ENCODE assay signal across 10 cellular contexts in genomic region chr1:101653482-101653946, GRCh38.
DNase-seq lines count a peak whose midpoint lies in the region; ATAC-seq and TF ChIP-seq lines count a peak whose summit lies in the region.
"Had no signal": no experiment of that assay in that cellular context is flagged by ENCODE, and none has a peak within 500 bp of the region (broad histone marks: within the 10 kb centered on the region; RNA-seq: fewer than 3 reads in every experiment).

No MANE protein-coding gene starts in this region.

- intact Hi-C loops in CD14-positive monocyte (cut with micrococcal nuclease) = no loop called here

- TF ChIP-seq CTCF in CD14-positive monocyte (IDR thresholded peaks at IDR 0.05) = no peak

- no peaks in the 10 kb centered on the region for H3K4me1 Mint-ChIP-seq in CD14-positive monocyte

- no peak overlapping the region for H3K4me3 Mint-ChIP-seq in CD14-positive monocyte

- H3K9ac ChIP-seq in HUES64 (ENCODE audit: low read depth, low read length) (peak overlapping the region; percentile 42), adipocyte (ENCODE audit: low read length) (no peak overlapping the region)

- H3K4me1 ChIP-seq in HUES64 (ENCODE audit: insufficient read depth, low read length) (peaks cover 23% of the 10 kb centered on the region), adipocyte (ENCODE audit: control insufficient read depth, insufficient read depth, low read length) (no peaks in the 10 kb centered on the region)

- H3K27me3 ChIP-seq in HUES64 (ENCODE audit: insufficient read depth, low read length) (no peaks in the 10 kb centered on the region), adipocyte (replicated peaks; ENCODE audit: control insufficient read depth, insufficient read depth, low read length) (no peaks in the 10 kb centered on the region)

- peaks cover 0 to 2% (median 2%) of the 10 kb centered on the region in 3 donors for H3K27me3 Mint-ChIP-seq in CD14-positive monocyte (ENCODE audit: low read depth in 3 of 3)

- H3K36me3 ChIP-seq in HUES64 (ENCODE audit: insufficient read depth, low read length) (no peaks in the 10 kb centered on the region), adipocyte (ENCODE audit: control insufficient read depth, insufficient read depth, low read length, severe bottlenecking) (no peaks in the 10 kb centered on the region)

- H3K36me3 Mint-ChIP-seq in CD14-positive monocyte = no peaks in the 10 kb centered on the region

- no peak overlapping the region; the same call in 1 of the 2 replicates for H3K4me3 ChIP-seq in HUES64 (ENCODE audit: low read length)
- H3K4me3 ChIP-seq in adipocyte (ENCODE audit: low read length) = no peak overlapping the region

- H3K9me3 ChIP-seq in HUES64 (ENCODE audit: insufficient read depth, low read depth, low read length) (peaks cover 9% of the 10 kb centered on the region), adipocyte (ENCODE audit: control insufficient read depth, low read length) (peaks cover 12% of the 10 kb centered on the region)

- 7% methylated on average over 3 of the region's 3 CpGs for WGBS in HUES64

- peak overlapping the region; percentile 87 for H3K27ac ChIP-seq in HUES64 (ENCODE audit: low read depth, low read length)

- peaks cover 3 to 14% (median 9%) of the 10 kb centered on the region in 7 donors for H3K9me3 Mint-ChIP-seq in CD14-positive monocyte

- H3K27ac Mint-ChIP-seq in CD14-positive monocyte = no peak overlapping the region

- DNase-seq in DMS53 treated with DMSO at 0.1 percent for 48 hours (lab: John Stamatoyannopoulos, UW; ENCODE audit: unreplicated experiment) = peak; percentile 62
- peak; percentile 55 for DNase-seq in adipocyte (ENCODE audit: low read depth)
- peak; percentile 1 for DNase-seq in kidney tubule cell (ENCODE audit: low spot score)
- no peak for DNase-seq in SIG-M5 (lab: John Stamatoyannopoulos, UW)
- no peak for DNase-seq in NCI-H1417 treated with DMSO at 0.1 percent for 48 hours (lab: John Stamatoyannopoulos, UW)
- DNase-seq in CD14-positive monocyte (ENCODE audit: low spot score) = no peak
- DNase-seq: activated T-cell treated with anti-CD3 and anti-CD28 coated beads, Interleukin-2, amount 50 U/mL, for 1 hour had no signal

- no peak for ATAC-seq in GM21576 (IDR thresholded peaks at IDR 0.05; ENCODE audit: unreplicated experiment)
- ATAC-seq: Panc1 had no signal

Comparison
In these comparisons a context has a peak if more than half of its experiments do, and no peak if none do; other contexts are left out.
1. DNase-seq: peak in DMS53 treated with DMSO at 0.1 percent for 48 hours (single experiment), adipocyte (single experiment) and kidney tubule cell (single experiment); none in SIG-M5 (single experiment), NCI-H1417 treated with DMSO at 0.1 percent for 48 hours (single experiment) and CD14-positive monocyte (single experiment).